ENCODE assay signal across 8 cellular contexts in genomic region chr15:39125904-39126303, GRCh38.
A peak's percentile ranks its signal among the peaks of the same experiment; 100 is the strongest.
DNase-seq lines count a peak whose midpoint lies in the region; ATAC-seq and TF ChIP-seq lines count a peak whose summit lies in the region.

No MANE protein-coding gene starts in this region.

- H3K4me1 ChIP-seq in left ventricle myocardium inferior, result peaks cover 27% of the 10 kb centered on the region

- H3K36me3 Mint-ChIP-seq in activated CD4-positive, alpha-beta T cell treated with anti-CD3 and anti-CD28 coated beads, Interleukin-2, amount 10 ng/mL, durations not matched to agents 24 days and 14 days (ENCODE audit: low read depth), result no peaks in the 10 kb centered on the region

- TF ChIP-seq CTCF in left ventricle myocardium inferior (IDR thresholded peaks at IDR 0.05; ENCODE audit: borderline replicate concordance), result peak; percentile 64

- H3K27ac ChIP-seq in left ventricle myocardium inferior (replicated peaks), result no peak overlapping the region

- no peaks in the 10 kb centered on the region for H3K9me3 ChIP-seq in left ventricle myocardium inferior (replicated peaks)

- H3K9me3 Mint-ChIP-seq in activated CD4-positive, alpha-beta T cell treated with anti-CD3 and anti-CD28 coated beads, Interleukin-2, amount 10 ng/mL, durations not matched to agents 24 days and 14 days, result peaks cover 4% of the 10 kb centered on the region

- H3K4me3 ChIP-seq in left ventricle myocardium inferior, result no peak overlapping the region

- H3K36me3 ChIP-seq in left ventricle myocardium inferior, result no peaks in the 10 kb centered on the region

- H3K27me3 ChIP-seq in left ventricle myocardium inferior (ENCODE audit: low read depth), result no peaks in the 10 kb centered on the region

- H3K27me3 Mint-ChIP-seq in activated CD4-positive, alpha-beta T cell treated with anti-CD3 and anti-CD28 coated beads, Interleukin-2, amount 10 ng/mL, durations not matched to agents 24 days and 14 days, result peaks cover 11% of the 10 kb centered on the region

- intact Hi-C loops in left ventricle myocardium inferior (cut with micrococcal nuclease), result no loop called here
- intact Hi-C loops in Right ventricle myocardium superior (cut with DNase I), result loop anchor here (5.0 kb wide), 1 partner anchor 456 kb away; the partner anchor contains the start of gene THBS1
- intact Hi-C loops in activated CD4-positive, alpha-beta T cell treated with anti-CD3 and anti-CD28 coated beads, Interleukin-2, amount 10 ng/mL, durations not matched to agents 24 days and 14 days (cut with micrococcal nuclease), result loop anchor here (2.0 to 10.0 kb wide), 4 partner anchors 49 to 631 kb away; partner anchors contain the start of gene THBS1

- ATAC-seq in Right ventricle myocardium superior (ENCODE audit: poor library complexity) (no peak), HG02840 (IDR thresholded peaks at IDR 0.05; ENCODE audit: low FRiP score, unreplicated experiment) (no peak), HG03175 (IDR thresholded peaks at IDR 0.05; ENCODE audit: unreplicated experiment) (no peak)
- no peak for ATAC-seq in stimulated activated naive CD8-positive, alpha-beta T cell treated with anti-CD3 and anti-CD28 coated beads, Interleukin-15, Interleukin-2, amounts not matched to agents 100 U/mL and 50 U/mL, for 24 hours

- H3K4me3 Mint-ChIP-seq in activated CD4-positive, alpha-beta T cell treated with anti-CD3 and anti-CD28 coated beads, Interleukin-2, amount 10 ng/mL, durations not matched to agents 24 days and 14 days, result no peak overlapping the region

- DNase-seq in left ventricle myocardium inferior (no peak), Right ventricle myocardium superior (no peak), LHCN-M2 (ENCODE audit: low read depth) (peak; percentile 79), glomerular visceral epithelial cell (ENCODE audit: extremely low spot score) (peak; percentile 49)
- peak; percentile 78 for DNase-seq in activated CD4-positive, alpha-beta T cell treated with anti-CD3 and anti-CD28 coated beads, Interleukin-2, amount 10 ng/mL, durations not matched to agents 24 days and 14 days
- peak; percentile 29 for DNase-seq in stimulated activated naive CD8-positive, alpha-beta T cell treated with anti-CD3 and anti-CD28 coated beads, Interleukin-15, Interleukin-2, amounts not matched to agents 100 U/mL and 50 U/mL, for 24 hours

- no peak overlapping the region for H3K27ac Mint-ChIP-seq in activated CD4-positive, alpha-beta T cell treated with anti-CD3 and anti-CD28 coated beads, Interleukin-2, amount 10 ng/mL, durations not matched to agents 24 days and 14 days

- peaks cover 19% of the 10 kb centered on the region for H3K4me1 Mint-ChIP-seq in activated CD4-positive, alpha-beta T cell treated with anti-CD3 and anti-CD28 coated beads, Interleukin-2, amount 10 ng/mL, durations not matched to agents 24 days and 14 days

Comparison
In these comparisons a context has a peak if more than half of its experiments do, and no peak if none do; other contexts are left out.
1. DNase-seq: peak in LHCN-M2 (single experiment), activated CD4-positive, alpha-beta T cell treated with anti-CD3 and anti-CD28 coated beads, Interleukin-2, amount 10 ng/mL, durations not matched to agents 24 days and 14 days (single experiment), glomerular visceral epithelial cell (single experiment) and stimulated activated naive CD8-positive, alpha-beta T cell treated with anti-CD3 and anti-CD28 coated beads, Interleukin-15, Interleukin-2, amounts not matched to agents 100 U/mL and 50 U/mL, for 24 hours (single experiment); none in left ventricle myocardium inferior (single experiment) and Right ventricle myocardium superior (single experiment).